8 cellular contexts compared by ENCODE assay signal in the genomic region with DNA sequence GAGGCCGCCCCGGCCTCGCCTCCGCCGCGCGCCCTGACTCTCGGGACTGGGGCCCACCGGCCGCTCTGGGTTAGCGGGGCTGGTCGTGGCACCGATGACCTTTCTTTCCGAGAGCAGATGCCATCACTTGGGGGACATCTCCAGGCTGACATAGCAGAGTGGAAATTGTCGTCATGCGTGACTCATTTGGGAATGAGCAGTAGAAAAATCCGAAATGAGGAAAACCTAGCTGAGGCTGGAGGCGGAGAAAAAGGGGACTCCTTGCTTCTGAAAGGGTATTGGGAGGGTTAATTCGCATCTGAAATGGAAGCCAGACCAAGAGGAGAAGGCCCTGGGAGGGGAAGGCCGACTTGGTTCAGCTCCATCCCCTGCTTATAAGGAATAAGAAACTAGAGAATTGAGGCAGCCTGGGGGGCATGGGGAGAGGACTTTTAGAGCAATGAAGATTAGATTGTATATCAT.
DNase-seq lines count a peak whose midpoint lies in the region; ATAC-seq and TF ChIP-seq lines count a peak whose summit lies in the region.

No MANE protein-coding gene starts in this region.

- H3K79me2 ChIP-seq in MM.1S (ENCODE audit: low read length): peaks cover 14% of the 10 kb centered on the region; the same call in 1 of the 2 replicates

- H3K36me3 ChIP-seq in MM.1S (replicated peaks; ENCODE audit: insufficient read depth, low read length): no peaks in the 10 kb centered on the region

- no peaks in the 10 kb centered on the region for H3K9me3 Mint-ChIP-seq in dendritic cell treated with granulocyte-macrophage colony-stimulating factor and Interleukin-4, amounts not matched to agents 40 ng/mL and 50 ng/mL, for 4 days
- H3K9me3 Mint-ChIP-seq in nephron progenitor cell: no peaks in the 10 kb centered on the region

- peak overlapping the region; percentile 87 for H2AFZ ChIP-seq in MM.1S (ENCODE audit: low read length)

- H3K9me3 ChIP-seq in MM.1S (replicated peaks; ENCODE audit: insufficient read depth, low read length): no peaks in the 10 kb centered on the region

- H3K36me3 Mint-ChIP-seq in dendritic cell treated with granulocyte-macrophage colony-stimulating factor and Interleukin-4, amounts not matched to agents 40 ng/mL and 50 ng/mL, for 4 days (ENCODE audit: low read depth): peaks cover 7% of the 10 kb centered on the region
- H3K36me3 Mint-ChIP-seq in nephron progenitor cell (ENCODE audit: low read depth): no peaks in the 10 kb centered on the region

- ATAC-seq in HG02623 (IDR thresholded peaks at IDR 0.05; ENCODE audit: unreplicated experiment) (no peak), HG03045 (IDR thresholded peaks at IDR 0.05; ENCODE audit: unreplicated experiment) (no peak), GM19452 (IDR thresholded peaks at IDR 0.05; ENCODE audit: unreplicated experiment) (no peak)

- TF ChIP-seq CTCF in MM.1S (IDR thresholded peaks at IDR 0.05; ENCODE audit: low read length) (no peak), nephron progenitor cell (IDR thresholded peaks at IDR 0.05) (no peak)

- H3K9ac ChIP-seq in MM.1S (ENCODE audit: low read length): peak overlapping the region; percentile 57; the same call in 1 of the 2 replicates

- H3K4me3 Mint-ChIP-seq in dendritic cell treated with granulocyte-macrophage colony-stimulating factor and Interleukin-4, amounts not matched to agents 40 ng/mL and 50 ng/mL, for 4 days: peak overlapping the region; percentile 91
- peak overlapping the region; percentile 83 for H3K4me3 Mint-ChIP-seq in nephron progenitor cell

- H3K4me1 ChIP-seq in MM.1S (ENCODE audit: low read length): no peaks in the 10 kb centered on the region

- peak overlapping the region; percentile 82 for H3K4me3 ChIP-seq in MM.1S (ENCODE audit: low read length)

- DNase-seq in EL (peak; percentile 38), MM.1S (no peak), nephron progenitor cell (no peak), HuH-7 (ENCODE audit: low spot score) (no peak)

- no peaks in the 10 kb centered on the region for H3K9me2 ChIP-seq in MM.1S (replicated peaks; ENCODE audit: insufficient read depth, low read length)

- no peaks in the 10 kb centered on the region for H3K27me3 ChIP-seq in MM.1S (replicated peaks; ENCODE audit: insufficient read depth, low read length)

- peaks cover 21% of the 10 kb centered on the region for H3K4me1 Mint-ChIP-seq in dendritic cell treated with granulocyte-macrophage colony-stimulating factor and Interleukin-4, amounts not matched to agents 40 ng/mL and 50 ng/mL, for 4 days (ENCODE audit: low read depth)
- peaks cover 15% of the 10 kb centered on the region for H3K4me1 Mint-ChIP-seq in nephron progenitor cell

- intact Hi-C loops in dendritic cell treated with granulocyte-macrophage colony-stimulating factor and Interleukin-4, amounts not matched to agents 40 ng/mL and 50 ng/mL, for 4 days (cut with micrococcal nuclease): loop anchor here (5.0 kb wide), 2 partner anchors 142 to 167 kb away; partner anchors contain the start of gene DEPDC1B

- H4K20me1 ChIP-seq in MM.1S (ENCODE audit: insufficient read depth, low read length): no peaks in the 10 kb centered on the region

- H3K27ac Mint-ChIP-seq in dendritic cell treated with granulocyte-macrophage colony-stimulating factor and Interleukin-4, amounts not matched to agents 40 ng/mL and 50 ng/mL, for 4 days: peak overlapping the region; percentile 75
- no peak overlapping the region for H3K27ac Mint-ChIP-seq in nephron progenitor cell

- no peaks in the 10 kb centered on the region for H3F3A ChIP-seq in MM.1S (ENCODE audit: insufficient read depth, low read length)

- no peak overlapping the region for H3K27ac ChIP-seq in MM.1S (ENCODE audit: low read length)

- peaks cover 54% of the 10 kb centered on the region for H3K27me3 Mint-ChIP-seq in dendritic cell treated with granulocyte-macrophage colony-stimulating factor and Interleukin-4, amounts not matched to agents 40 ng/mL and 50 ng/mL, for 4 days
- H3K27me3 Mint-ChIP-seq in nephron progenitor cell (ENCODE audit: low read depth, poor library complexity): peaks cover 76% of the 10 kb centered on the region

- peak overlapping the region; percentile 71 for H3K4me2 ChIP-seq in MM.1S (ENCODE audit: low read depth, low read length)
